Comparison of ENCODE assay signal across 21 cellular contexts in the genomic region with DNA sequence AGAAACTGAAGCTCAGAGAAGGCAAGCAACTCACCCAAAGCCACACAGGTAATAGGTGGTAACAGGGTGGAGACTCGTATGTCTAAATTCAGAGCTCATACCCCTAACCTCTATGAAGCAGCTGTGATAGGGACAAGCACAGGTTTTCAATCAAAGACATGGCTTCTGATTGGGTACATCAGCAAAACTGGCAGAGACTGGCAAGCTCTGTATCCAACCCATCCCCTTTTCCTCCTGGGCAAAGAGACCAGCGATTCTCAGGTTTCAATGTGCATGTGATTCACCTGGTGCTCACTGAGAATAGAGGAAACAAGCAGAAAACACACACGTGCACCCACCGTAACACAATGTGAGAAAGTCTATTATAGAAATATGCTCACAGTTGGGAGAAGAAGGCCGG.
A peak's percentile ranks its signal among the peaks of the same experiment; 100 is the strongest.
DNase-seq lines count a peak whose midpoint lies in the region; ATAC-seq, FAIRE-seq and TF ChIP-seq lines count a peak whose summit lies in the region.
"Had no signal": no experiment of that assay in that cellular context is flagged by ENCODE, and none has a peak within 500 bp of the region (broad histone marks: within the 10 kb centered on the region; RNA-seq: fewer than 3 reads in every experiment).

No MANE protein-coding gene starts in this region.

- H3K4me1 ChIP-seq in GM23338 (ENCODE audit: insufficient read depth) (peaks cover 3% of the 10 kb centered on the region; the same call in 1 of the 2 replicates), H1 (replicated peaks in 1 of 4; ENCODE audit: control insufficient read depth in 3 of 4, insufficient read depth in 4 of 4, low read length in 3 of 4) (no peaks in the 10 kb centered on the region)
- no peaks in the 10 kb centered on the region for H3K4me1 ChIP-seq in CD4-positive, alpha-beta memory T cell (ENCODE audit: insufficient read depth, low read length)
- H3K4me1 ChIP-seq: Peyer's patch had no signal

- no peaks in the 10 kb centered on the region for H3K9me2 ChIP-seq in GM23338 (ENCODE audit: insufficient read depth)

- no peaks in the 10 kb centered on the region for H3F3A ChIP-seq in GM23338 (replicated peaks; ENCODE audit: low read depth)

- no peak overlapping the region for H2BK5ac ChIP-seq in H1 (ENCODE audit: low read depth, low read length)

- H4K91ac ChIP-seq in H1 (replicated peaks; ENCODE audit: insufficient read length, low read length), result no peak overlapping the region

- DNase-seq in GM23338 (ENCODE audit: low spot score) (no peak), HPDE6-E6E7 (ENCODE audit: extremely low spot score) (peak; percentile 40), NCI-H2171 treated with DMSO at 0.1 percent for 48 hours (lab: John Stamatoyannopoulos, UW) (peak; percentile 67), H1 (ENCODE audit: low read depth in 1 of 2, low spot score in 2 of 2) (no peak), NCI-H187 (lab: John Stamatoyannopoulos, UW) (no peak)
- no peak for DNase-seq in CD4-positive, alpha-beta memory T cell
- DNase-seq: CD8-positive, alpha-beta T cell; GF-D8; IMR-90; Kasumi-1; MV-4-11; NCI-H146; NCI-H345; NCI-H526 treated with DMSO at 0.1 percent for 48 hours; Peyer's patch; SHP77 treated with DMSO at 0.1 percent for 48 hours had no signal

- H2BK20ac ChIP-seq in H1 (ENCODE audit: low read length), result no peak overlapping the region

- H3K9ac ChIP-seq in H1 (replicated peaks in 1 of 4; ENCODE audit: extremely low read depth in 1 of 4, low read depth in 3 of 4, low read length in 3 of 4), result no peak overlapping the region

- H3K9me3 Mint-ChIP-seq in GM23338, result no peaks in the 10 kb centered on the region
- H3K9me3 Mint-ChIP-seq in CD4-positive, alpha-beta memory T cell, result no peaks in the 10 kb centered on the region
- H3K9me3 Mint-ChIP-seq: CD8-positive, alpha-beta T cell; T-helper 2 cell treated with Interferon-gamma antibody and Interleukin-4, amounts not matched to agents 5 μg/mL and 100 μg/mL, for 36 hours had no signal

- H3K4ac ChIP-seq in H1 (replicated peaks; ENCODE audit: insufficient read length, low read depth, low read length), result no peak overlapping the region

- H3K56ac ChIP-seq in H1 (replicated peaks; ENCODE audit: insufficient read length, low read depth, low read length), result no peak overlapping the region

- H3K79me2 ChIP-seq in GM23338 (replicated peaks; ENCODE audit: insufficient read depth) (no peaks in the 10 kb centered on the region), H1 (ENCODE audit: control insufficient read depth in 1 of 2, insufficient read depth in 2 of 2, low read length in 2 of 2) (no peaks in the 10 kb centered on the region)

- H3K27me3 ChIP-seq in GM23338 (ENCODE audit: insufficient read depth), result no peaks in the 10 kb centered on the region
- H3K27me3 ChIP-seq in H1 (replicated peaks in 1 of 4; ENCODE audit: control insufficient read depth in 3 of 4, extremely low read depth in 1 of 4, insufficient read depth in 3 of 4, low read length in 3 of 4), result no peaks in the 10 kb centered on the region
- no peaks in the 10 kb centered on the region for H3K27me3 ChIP-seq in CD4-positive, alpha-beta memory T cell (ENCODE audit: insufficient read depth, low read length)
- H3K27me3 ChIP-seq: Peyer's patch had no signal

- H3K27ac ChIP-seq in GM23338 (ENCODE audit: low read depth) (no peak overlapping the region), H1 (ENCODE audit: low read depth, low read length) (no peak overlapping the region)
- no peak overlapping the region for H3K27ac ChIP-seq in CD4-positive, alpha-beta memory T cell (ENCODE audit: low read depth, low read length)
- H3K27ac ChIP-seq: Peyer's patch had no signal

- no peak for TF ChIP-seq EP300 in H1 (IDR thresholded peaks at IDR 0.05; ENCODE audit: borderline replicate concordance in 1 of 2, low read depth in 2 of 2, low read length in 2 of 2)

- no peak overlapping the region for H3K23ac ChIP-seq in H1 (ENCODE audit: insufficient read length)

- H2AK5ac ChIP-seq in H1 (ENCODE audit: low read depth, low read length), result no peak overlapping the region

- TF ChIP-seq RAD21 in H1 (IDR thresholded peaks at IDR 0.05 in 1 of 2, conservative IDR thresholded peaks at IDR 0.05 in 1 of 2; ENCODE audit: low read depth in 2 of 2, low read length in 2 of 2), result no peak

- H3K36me3 ChIP-seq in GM23338 (ENCODE audit: insufficient read depth) (no peaks in the 10 kb centered on the region), H1 (ENCODE audit: control insufficient read depth in 2 of 4, insufficient read depth in 4 of 4, low read length in 3 of 4) (no peaks in the 10 kb centered on the region)
- no peaks in the 10 kb centered on the region for H3K36me3 ChIP-seq in CD4-positive, alpha-beta memory T cell (ENCODE audit: insufficient read depth, low read length)
- H3K36me3 ChIP-seq: Peyer's patch had no signal

- H3K9me3 ChIP-seq in H1 (ENCODE audit: insufficient read depth in 2 of 2, low read depth in 1 of 2, low read length in 1 of 2), result no peaks in the 10 kb centered on the region
- no peaks in the 10 kb centered on the region for H3K9me3 ChIP-seq in CD4-positive, alpha-beta memory T cell (ENCODE audit: control insufficient read depth in 1 of 2, low read length in 2 of 2)
- H3K9me3 ChIP-seq: Peyer's patch had no signal

- 80% methylated on average over 5 of the region's 5 CpGs; no CpG with 5 or more reads in 1 of the 2 experiments for WGBS in H1 (ENCODE audit: extremely low coverage in 1 of 2, insufficient coverage in 1 of 2, insufficient read length in 1 of 2, insufficient replicate concordance in 2 of 2, low coverage in 1 of 2, low lambda C conversion rate in 2 of 2, missing lambda C conversion rate in 1 of 2), 2 experiments

- no peak overlapping the region for H3K14ac ChIP-seq in H1 (ENCODE audit: insufficient read length)

- no peak overlapping the region for H4K5ac ChIP-seq in H1 (ENCODE audit: insufficient read length, low read depth, low read length)

- no peak overlapping the region for H3K4me2 ChIP-seq in GM23338
- H3K4me2 ChIP-seq in H1 (ENCODE audit: insufficient read depth in 1 of 2, low read depth in 2 of 2, low read length in 2 of 2), result no peak overlapping the region

- H4K8ac ChIP-seq in H1 (ENCODE audit: extremely low read depth, insufficient read depth, low read length), result no peak overlapping the region

- CTCF ChIA-PET in H1 (lab: Charles Lee; ENCODE audit: partially characterized antibody), result interaction anchor here (0.5 to 8.0 kb wide), 20 partner anchors 8 to 655 kb away, joined by 3 to 54 read pairs (median 3); no protein-coding TSS in a partner anchor
- CTCF ChIA-PET in CD4-positive, alpha-beta memory T cell (lab: Charles Lee; ENCODE audit: partially characterized antibody), result interaction anchor here (1.6 to 2.6 kb wide), 3 partner anchors 9 to 263 kb away, joined by 3 to 11 read pairs (median 7); no protein-coding TSS in a partner anchor

- H2AFZ ChIP-seq in GM23338, result peak overlapping the region; percentile 60; the same call in 1 of the 2 replicates
- H2AFZ ChIP-seq in H1 (ENCODE audit: low read length), result 0 out of 2 replicates have a peak overlapping the region, but pooled peaks have one; percentile 73

- ATAC-seq in GM23338 (no peak), GM19035 (IDR thresholded peaks at IDR 0.05; ENCODE audit: unreplicated experiment) (no peak)
- ATAC-seq: CD8-positive, alpha-beta T cell had no signal

- H3K27me3 Mint-ChIP-seq in GM23338 (ENCODE audit: insufficient read depth, low read depth, poor library complexity), result peaks cover 2% of the 10 kb centered on the region
- no peaks in the 10 kb centered on the region for H3K27me3 Mint-ChIP-seq in CD4-positive, alpha-beta memory T cell

- no peaks in the 10 kb centered on the region for H3K36me3 Mint-ChIP-seq in GM23338 (ENCODE audit: low read depth)
- no peaks in the 10 kb centered on the region for H3K36me3 Mint-ChIP-seq in CD4-positive, alpha-beta memory T cell
- H3K36me3 Mint-ChIP-seq: CD8-positive, alpha-beta T cell had no signal

- H3K4me3 Mint-ChIP-seq in GM23338, result no peak overlapping the region
- H3K4me3 Mint-ChIP-seq in CD4-positive, alpha-beta memory T cell, result no peak overlapping the region
- H3K4me3 Mint-ChIP-seq: B cell; CD8-positive, alpha-beta T cell; T-helper 2 cell treated with Interferon-gamma antibody and Interleukin-4, amounts not matched to agents 5 μg/mL and 100 μg/mL, for 36 hours had no signal

- H3K18ac ChIP-seq in H1 (ENCODE audit: extremely low read depth, low read length), result no peak overlapping the region

- H2BK12ac ChIP-seq in H1 (ENCODE audit: low read depth, low read length), result no peak overlapping the region

- H3K4me1 Mint-ChIP-seq in GM23338, result peaks cover 4% of the 10 kb centered on the region; the same call in 2 of the 3 replicates
- peaks cover 0 to 12% (median 5%) of the 10 kb centered on the region in 4 donors for H3K4me1 Mint-ChIP-seq in CD4-positive, alpha-beta memory T cell
- H3K4me1 Mint-ChIP-seq: B cell had no signal

- H3K4me3 ChIP-seq in GM23338 (no peak overlapping the region), H1 (ENCODE audit: extremely low read depth in 1 of 4, insufficient read depth in 2 of 4, low read depth in 3 of 4, low read length in 4 of 4) (no peak overlapping the region)
- no peak overlapping the region for H3K4me3 ChIP-seq in CD4-positive, alpha-beta memory T cell (ENCODE audit: low read length in 2 of 2)
- H3K4me3 ChIP-seq: Peyer's patch had no signal

- H3K79me1 ChIP-seq in H1 (ENCODE audit: low read depth, low read length), result no peaks in the 10 kb centered on the region; the same call in 1 of the 2 replicates

- TF ChIP-seq POLR2A in H1 (IDR thresholded peaks at IDR 0.05; ENCODE audit: control extremely low read depth in 1 of 2, low read depth in 2 of 2, low read length in 2 of 2), result no peak

- TF ChIP-seq CTCF in GM23338 (conservative IDR thresholded peaks at IDR 0.05; ENCODE audit: low read depth in 2 of 2) (no peak), H1 (IDR thresholded peaks at IDR 0.05; ENCODE audit: control extremely low read depth in 1 of 3, insufficient read depth in 1 of 3, low read depth in 1 of 3, low read length in 3 of 3) (no peak)

- no peak overlapping the region for H3K27ac Mint-ChIP-seq in GM23338
- H3K27ac Mint-ChIP-seq in CD4-positive, alpha-beta memory T cell, result no peak overlapping the region
- H3K27ac Mint-ChIP-seq: B cell; CD8-positive, alpha-beta T cell; T-helper 2 cell treated with Interferon-gamma antibody and Interleukin-4, amounts not matched to agents 5 μg/mL and 100 μg/mL, for 36 hours had no signal

- intact Hi-C loops in CD4-positive, alpha-beta memory T cell (cut with micrococcal nuclease), result no loop called here

- 0 out of 2 replicates have a peak overlapping the region, but pooled peaks have one; percentile 36 for H2BK15ac ChIP-seq in H1 (ENCODE audit: low read length)

- H2BK120ac ChIP-seq in H1 (replicated peaks; ENCODE audit: low read depth, low read length), result no peak overlapping the region

- no peak for FAIRE-seq in H1 (lab: Jason Lieb, UNC)
- FAIRE-seq: D721Med, H54 had no signal

- no peaks in the 10 kb centered on the region; the same call in 1 of the 2 replicates for H3K23me2 ChIP-seq in H1 (ENCODE audit: low read depth, low read length)

- POLR2A ChIA-PET in H1 (lab: Charles Lee; ENCODE audit: partially characterized antibody), result interaction anchor here (1.5 kb wide), 1 partner anchor 369 kb away, joined by 3 read pairs; no protein-coding TSS in a partner anchor
- POLR2A ChIA-PET in CD4-positive, alpha-beta memory T cell (lab: Charles Lee; ENCODE audit: partially characterized antibody), result interaction anchor here (1.3 kb wide), 1 partner anchor 8 kb away, joined by 3 read pairs; no protein-coding TSS in a partner anchor

- H4K20me1 ChIP-seq in GM23338 (replicated peaks; ENCODE audit: insufficient read depth) (no peaks in the 10 kb centered on the region), H1 (replicated peaks in 1 of 2; ENCODE audit: control insufficient read depth in 1 of 2, insufficient read depth in 2 of 2, low read length in 2 of 2) (no peaks in the 10 kb centered on the region)

Comparison
In these comparisons a context has a peak if more than half of its experiments do, and no peak if none do; other contexts are left out.
1. DNase-seq: peak in HPDE6-E6E7 (single experiment) and NCI-H2171 treated with DMSO at 0.1 percent for 48 hours (single experiment); none in GM23338 (single experiment), H1 (0 of 2), CD4-positive, alpha-beta memory T cell (0 of 5) and NCI-H187 (0 of 2).